Comparison of ENCODE assay signal across 7 cellular contexts in genomic region chr6:139157086-139157485, GRCh38. TPM values are rescaled to one million over a fixed set of nuclear protein-coding genes. Genes with fewer than 3 reads are reported as not detected.
DNase-seq lines count a peak whose midpoint lies in the region; ATAC-seq and TF ChIP-seq lines count a peak whose summit lies in the region.
"Not testable (repeated sequence)": the region's sequence is repeated elsewhere in the genome, so short reads cannot be mapped to it uniquely, and the experiment has no call there.

No MANE protein-coding gene starts in this region.

- ATAC-seq in body of pancreas = peak; percentile 40
- ATAC-seq in heart left ventricle = peak; percentile 28 to 50 (median 35)
- not testable (repeated sequence) for ATAC-seq in stimulated activated effector memory CD8-positive, alpha-beta T cell treated with anti-CD3 and anti-CD28 coated beads, Interleukin-12 subunit alpha, Interleukin-12 subunit beta, amount 100 ng/mL, for 72 hours

- not testable (repeated sequence) for DNase-seq in CD8-positive, alpha-beta memory T cell; activated CD4-positive, alpha-beta T cell treated with anti-CD3 and anti-CD28 coated beads, Interleukin-2, amount 10 ng/mL, durations not matched to agents 7 days and 5 days; activated naive CD4-positive, alpha-beta T cell treated with anti-CD3 and anti-CD28 coated beads for 36 hours; body of pancreas; heart left ventricle
- peak in 1 of 2 donors; percentile 25 for DNase-seq in stimulated activated effector memory CD8-positive, alpha-beta T cell treated with anti-CD3 and anti-CD28 coated beads, Interleukin-12 subunit alpha, Interleukin-12 subunit beta, amount 100 ng/mL, for 72 hours (ENCODE audit: low spot score in 2 of 2)

- H3K4me3 ChIP-seq in CD8-positive, alpha-beta memory T cell (ENCODE audit: low read length); body of pancreas: not testable (repeated sequence)
- H3K4me3 ChIP-seq in heart left ventricle (peak overlapping the region in 1 of 12 donors; percentile 3), mucosa of rectum (ENCODE audit: low read length in 2 of 2) (peak overlapping the region in 1 of 2 donors; percentile 25)

- peak overlapping the region in 6 of 7 donors; percentile 1 to 43 (median 34) for H3K4me3 Mint-ChIP-seq in CD8-positive, alpha-beta memory T cell
- H3K4me3 Mint-ChIP-seq in activated CD4-positive, alpha-beta T cell treated with anti-CD3 and anti-CD28 coated beads, Interleukin-2, amount 10 ng/mL, durations not matched to agents 7 days and 5 days; activated naive CD4-positive, alpha-beta T cell treated with anti-CD3 and anti-CD28 coated beads for 36 hours; stimulated activated effector memory CD8-positive, alpha-beta T cell treated with anti-CD3 and anti-CD28 coated beads, Interleukin-12 subunit alpha, Interleukin-12 subunit beta, amount 100 ng/mL, for 72 hours: not testable (repeated sequence)

- 46 to 71% methylated on average over 5 of the region's 5 CpGs for WGBS in body of pancreas, 2 donors
- WGBS in heart left ventricle, 4 donors = 42 to 52% (median 50%) methylated on average over 5 of the region's 5 CpGs

- TF ChIP-seq CTCF in body of pancreas (IDR thresholded peaks at IDR 0.05); heart left ventricle (IDR thresholded peaks at IDR 0.05): not testable (repeated sequence)

- not testable (repeated sequence) for TF ChIP-seq POLR2A in body of pancreas (IDR thresholded peaks at IDR 0.05); heart left ventricle (IDR thresholded peaks at IDR 0.05)

- peaks cover 0 to 45% (median 9%) of the 10 kb centered on the region in 3 donors for H3K36me3 Mint-ChIP-seq in CD8-positive, alpha-beta memory T cell
- peaks cover 41% of the 10 kb centered on the region for H3K36me3 Mint-ChIP-seq in activated CD4-positive, alpha-beta T cell treated with anti-CD3 and anti-CD28 coated beads, Interleukin-2, amount 10 ng/mL, durations not matched to agents 7 days and 5 days (ENCODE audit: low read depth)
- peaks cover 23% of the 10 kb centered on the region for H3K36me3 Mint-ChIP-seq in activated naive CD4-positive, alpha-beta T cell treated with anti-CD3 and anti-CD28 coated beads for 36 hours (ENCODE audit: low read depth)
- H3K36me3 Mint-ChIP-seq in stimulated activated effector memory CD8-positive, alpha-beta T cell treated with anti-CD3 and anti-CD28 coated beads, Interleukin-12 subunit alpha, Interleukin-12 subunit beta, amount 100 ng/mL, for 72 hours = peaks cover 67% of the 10 kb centered on the region

- peak overlapping the region; percentile 48 to 89 (median 76) for H3K27ac Mint-ChIP-seq in CD8-positive, alpha-beta memory T cell
- peak overlapping the region; percentile 81 for H3K27ac Mint-ChIP-seq in activated CD4-positive, alpha-beta T cell treated with anti-CD3 and anti-CD28 coated beads, Interleukin-2, amount 10 ng/mL, durations not matched to agents 7 days and 5 days
- peak overlapping the region; percentile 82 for H3K27ac Mint-ChIP-seq in activated naive CD4-positive, alpha-beta T cell treated with anti-CD3 and anti-CD28 coated beads for 36 hours
- H3K27ac Mint-ChIP-seq in stimulated activated effector memory CD8-positive, alpha-beta T cell treated with anti-CD3 and anti-CD28 coated beads, Interleukin-12 subunit alpha, Interleukin-12 subunit beta, amount 100 ng/mL, for 72 hours = peak overlapping the region; percentile 86

- not testable (repeated sequence) for H3K36me3 ChIP-seq in CD8-positive, alpha-beta memory T cell (ENCODE audit: insufficient read depth, low read length); body of pancreas (replicated peaks in 1 of 2; ENCODE audit: insufficient read depth in 1 of 2, low read depth in 2 of 2); heart left ventricle; mucosa of rectum (ENCODE audit: control insufficient read depth in 2 of 2, insufficient read depth in 2 of 2, low read length in 2 of 2)

- H3K9ac ChIP-seq in mucosa of rectum (ENCODE audit: low read depth in 1 of 2, low read length in 2 of 2) = not testable (repeated sequence)

- POLR2A ChIA-PET in CD8-positive, alpha-beta memory T cell (lab: Charles Lee); activated CD4-positive, alpha-beta T cell treated with anti-CD3 and anti-CD28 coated beads, Interleukin-2, amount 10 ng/mL, durations not matched to agents 7 days and 5 days (lab: Charles Lee): not testable (repeated sequence)

- CTCF ChIA-PET in CD8-positive, alpha-beta memory T cell (lab: Charles Lee) = not testable (repeated sequence)
- CTCF ChIA-PET in activated CD4-positive, alpha-beta T cell treated with anti-CD3 and anti-CD28 coated beads, Interleukin-2, amount 10 ng/mL, durations not matched to agents 7 days and 5 days (lab: Charles Lee) = interaction anchor here (1.3 kb wide), 1 partner anchor 10 kb away, joined by 3 read pairs; no protein-coding TSS in a partner anchor
- CTCF ChIA-PET in activated naive CD4-positive, alpha-beta T cell treated with anti-CD3 and anti-CD28 coated beads for 36 hours (lab: Charles Lee) = interaction anchor here (1.1 to 3.8 kb wide), 2 partner anchors 11 to 12 kb away, joined by 3 to 23 read pairs; no protein-coding TSS in a partner anchor

- not testable (repeated sequence) for H3K9me3 Mint-ChIP-seq in CD8-positive, alpha-beta memory T cell; activated CD4-positive, alpha-beta T cell treated with anti-CD3 and anti-CD28 coated beads, Interleukin-2, amount 10 ng/mL, durations not matched to agents 7 days and 5 days; activated naive CD4-positive, alpha-beta T cell treated with anti-CD3 and anti-CD28 coated beads for 36 hours; stimulated activated effector memory CD8-positive, alpha-beta T cell treated with anti-CD3 and anti-CD28 coated beads, Interleukin-12 subunit alpha, Interleukin-12 subunit beta, amount 100 ng/mL, for 72 hours

- not testable (repeated sequence) for H3K9me3 ChIP-seq in CD8-positive, alpha-beta memory T cell (ENCODE audit: low read length); body of pancreas; heart left ventricle; mucosa of rectum (ENCODE audit: control insufficient read depth in 2 of 2, low read length in 2 of 2)

- peaks cover 84% of the 10 kb centered on the region for H3K4me1 ChIP-seq in CD8-positive, alpha-beta memory T cell (ENCODE audit: insufficient read depth, low read length)
- H3K4me1 ChIP-seq in body of pancreas = peaks cover 26% of the 10 kb centered on the region
- H3K4me1 ChIP-seq in heart left ventricle = peaks cover 9 to 91% (median 65%) of the 10 kb centered on the region in 12 donors
- peaks cover 15 to 32% of the 10 kb centered on the region in 2 donors for H3K4me1 ChIP-seq in mucosa of rectum (ENCODE audit: control insufficient read depth in 2 of 2, insufficient read depth in 2 of 2, low read length in 2 of 2)

- not testable (repeated sequence) for H3K27me3 Mint-ChIP-seq in CD8-positive, alpha-beta memory T cell; activated CD4-positive, alpha-beta T cell treated with anti-CD3 and anti-CD28 coated beads, Interleukin-2, amount 10 ng/mL, durations not matched to agents 7 days and 5 days; activated naive CD4-positive, alpha-beta T cell treated with anti-CD3 and anti-CD28 coated beads for 36 hours (ENCODE audit: low read depth)

- not testable (repeated sequence) for H3K27ac ChIP-seq in CD8-positive, alpha-beta memory T cell (ENCODE audit: low read depth, low read length); body of pancreas
- peak overlapping the region in 5 of 12 donors; percentile 7 to 50 (median 37) for H3K27ac ChIP-seq in heart left ventricle
- peak overlapping the region; percentile 61 to 75 for H3K27ac ChIP-seq in mucosa of rectum (ENCODE audit: low read depth in 2 of 2, low read length in 2 of 2)

- peaks cover 81 to 91% (median 89%) of the 10 kb centered on the region in 3 donors for H3K4me1 Mint-ChIP-seq in CD8-positive, alpha-beta memory T cell
- H3K4me1 Mint-ChIP-seq in activated CD4-positive, alpha-beta T cell treated with anti-CD3 and anti-CD28 coated beads, Interleukin-2, amount 10 ng/mL, durations not matched to agents 7 days and 5 days = peaks cover 80% of the 10 kb centered on the region
- peaks cover 82% of the 10 kb centered on the region for H3K4me1 Mint-ChIP-seq in activated naive CD4-positive, alpha-beta T cell treated with anti-CD3 and anti-CD28 coated beads for 36 hours (ENCODE audit: low read depth)
- peaks cover 76% of the 10 kb centered on the region for H3K4me1 Mint-ChIP-seq in stimulated activated effector memory CD8-positive, alpha-beta T cell treated with anti-CD3 and anti-CD28 coated beads, Interleukin-12 subunit alpha, Interleukin-12 subunit beta, amount 100 ng/mL, for 72 hours

- intact Hi-C loops in activated naive CD4-positive, alpha-beta T cell treated with anti-CD3 and anti-CD28 coated beads for 36 hours (cut with micrococcal nuclease); body of pancreas (cut with DNase I); heart left ventricle (cut with DNase I): not testable (repeated sequence)

- not testable (repeated sequence) for H3K27me3 ChIP-seq in CD8-positive, alpha-beta memory T cell (ENCODE audit: insufficient read depth, low read length, poor library complexity, severe bottlenecking); body of pancreas; heart left ventricle; mucosa of rectum (ENCODE audit: control insufficient read depth in 2 of 2, insufficient read depth in 2 of 2, low read length in 2 of 2)

RNA-seq across cellular contexts. Expression of gene HECA, which starts 22.2 kb away (rescaled TPM):
- 10 to 100 TPM; 63.4 to 64.6 TPM for total RNA-seq in CD8-positive, alpha-beta memory T cell
- polyA plus RNA-seq in CD8-positive, alpha-beta memory T cell = 9.0 TPM
- total RNA-seq in activated CD4-positive, alpha-beta T cell treated with anti-CD3 and anti-CD28 coated beads, Interleukin-2, amount 10 ng/mL, durations not matched to agents 7 days and 5 days = 10 to 100 TPM; 59.2 to 60.1 TPM
- total RNA-seq in activated naive CD4-positive, alpha-beta T cell treated with anti-CD3 and anti-CD28 coated beads for 36 hours = 10 to 100 TPM; 61.1 to 61.2 TPM
- total RNA-seq in body of pancreas (10 to 100 TPM; 14.2 to 16.1 TPM), heart left ventricle (10 to 100 TPM; 38.2 to 67.0 (median 48.3) TPM)
- polyA plus RNA-seq in heart left ventricle = 10 to 100 TPM; 16.5 to 22.2 TPM
